In the genomic region with DNA sequence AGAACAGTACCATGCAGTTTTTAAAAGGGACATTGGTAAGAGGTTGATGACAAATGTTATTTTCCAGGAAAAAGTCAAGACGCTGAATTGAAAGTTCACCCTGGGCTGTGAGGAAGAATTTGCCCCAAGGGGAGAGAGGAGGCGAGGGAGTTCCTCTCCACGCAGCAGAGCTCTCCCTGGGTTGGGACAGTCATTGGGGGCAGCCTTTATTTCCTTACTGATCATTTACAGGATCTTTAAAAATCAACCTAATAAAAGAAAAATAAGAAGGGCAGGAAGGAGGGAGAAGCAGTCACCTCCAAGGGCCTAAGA, we compare ENCODE assay signal across 8 cellular contexts. TPM values are rescaled to one million over a fixed set of nuclear protein-coding genes. Genes with fewer than 3 reads are reported as not detected.
DNase-seq lines count a peak whose midpoint lies in the region; ATAC-seq and TF ChIP-seq lines count a peak whose summit lies in the region.

No MANE protein-coding gene starts in this region.

- H3K4me1 ChIP-seq in HUES64 (ENCODE audit: insufficient read depth, low read length) = peaks cover 3% of the 10 kb centered on the region
- no peaks in the 10 kb centered on the region for H3K4me1 ChIP-seq in smooth muscle cell (ENCODE audit: low read depth)

- ATAC-seq in HG03159 (IDR thresholded peaks at IDR 0.05; ENCODE audit: unreplicated experiment) = no peak
- ATAC-seq in GM21619 (IDR thresholded peaks at IDR 0.05; ENCODE audit: unreplicated experiment) = no peak

- no peak for DNase-seq in brain microvascular endothelial cell
- no peak for DNase-seq in smooth muscle cell (lab: John Stamatoyannopoulos, UW; ENCODE audit: unreplicated experiment)
- DNase-seq in DMS 273 treated with DMSO at 0.1 percent for 48 hours (lab: John Stamatoyannopoulos, UW) = no peak
- DNase-seq in 8988T = no peak

- in situ Hi-C loops in brain microvascular endothelial cell (cut with HindIII; ENCODE audit: low pct_ligation_motif_present, low sequenced_read_pairs) = no loop called here

- H3K27me3 ChIP-seq in HUES64 (ENCODE audit: insufficient read depth, low read length) = peaks cover 56% of the 10 kb centered on the region
- peaks cover 3% of the 10 kb centered on the region for H3K27me3 ChIP-seq in brain microvascular endothelial cell (replicated peaks)
- H3K27me3 ChIP-seq in layer of hippocampus (ENCODE audit: control insufficient read depth, insufficient read depth, low read length) = no peaks in the 10 kb centered on the region
- H3K27me3 ChIP-seq in smooth muscle cell (ENCODE audit: low read depth) = no peaks in the 10 kb centered on the region

- H3K27ac ChIP-seq in HUES64 (ENCODE audit: low read depth, low read length) (no peak overlapping the region), brain microvascular endothelial cell (no peak overlapping the region), layer of hippocampus (ENCODE audit: low read depth, low read length) (peak overlapping the region; percentile 88), smooth muscle cell (ENCODE audit: low read depth) (no peak overlapping the region)

- TF ChIP-seq CTCF in brain microvascular endothelial cell (IDR thresholded peaks at IDR 0.05; ENCODE audit: low read depth, low read length, missing control alignments) (no peak), smooth muscle cell (IDR thresholded peaks at IDR 0.05; ENCODE audit: borderline replicate concordance, insufficient read depth, poor library complexity, severe bottlenecking) (no peak)

- H3K4me2 ChIP-seq in smooth muscle cell = peak overlapping the region; percentile 89

- H3K9me3 ChIP-seq in HUES64 (ENCODE audit: insufficient read depth, low read depth, low read length) (no peaks in the 10 kb centered on the region), smooth muscle cell (replicated peaks; ENCODE audit: low read depth) (no peaks in the 10 kb centered on the region)

- H3K4me3 ChIP-seq in HUES64 (ENCODE audit: low read length) (peak overlapping the region; percentile 54), brain microvascular endothelial cell (ENCODE audit: low read depth, low read length) (peak overlapping the region; percentile 33), smooth muscle cell (peak overlapping the region; percentile 48)

- 94% methylated on average over 2 of the region's 3 CpGs for WGBS in HUES64
- 45% methylated on average over 3 of the region's 3 CpGs for WGBS in smooth muscle cell (ENCODE audit: low lambda C conversion rate)

- peak overlapping the region; percentile 70 for H3K9ac ChIP-seq in HUES64 (ENCODE audit: low read depth, low read length)
- peak overlapping the region; percentile 6 for H3K9ac ChIP-seq in smooth muscle cell (ENCODE audit: low read depth)

- no peaks in the 10 kb centered on the region for H4K20me1 ChIP-seq in smooth muscle cell (ENCODE audit: low read depth)

- H3K36me3 ChIP-seq in HUES64 (ENCODE audit: insufficient read depth, low read length) (no peaks in the 10 kb centered on the region), brain microvascular endothelial cell (replicated peaks) (no peaks in the 10 kb centered on the region), smooth muscle cell (ENCODE audit: low read depth) (no peaks in the 10 kb centered on the region)

- H2AFZ ChIP-seq in smooth muscle cell (ENCODE audit: low read depth) = peak overlapping the region; percentile 85

- no peaks in the 10 kb centered on the region for H3K79me2 ChIP-seq in smooth muscle cell (ENCODE audit: low read depth)

- no peaks in the 10 kb centered on the region for H3F3A ChIP-seq in smooth muscle cell (ENCODE audit: low read depth)

RNA-seq across cellular contexts. Expression of a gene that starts 49.9 kb away (rescaled TPM):
- polyA plus RNA-seq in HUES64 (2013, experiment 1 of 2) = 0.80 TPM
- 1.5 TPM for polyA plus RNA-seq in HUES64 (2013, experiment 2 of 2)
- 0.45 and 1.6 TPM in 2 replicates for total RNA-seq in smooth muscle cell
- polyA plus RNA-seq in smooth muscle cell = 0.69 and 3.2 TPM in 2 replicates
